Comparison of ENCODE assay signal across 13 cellular contexts in the genomic region with DNA sequence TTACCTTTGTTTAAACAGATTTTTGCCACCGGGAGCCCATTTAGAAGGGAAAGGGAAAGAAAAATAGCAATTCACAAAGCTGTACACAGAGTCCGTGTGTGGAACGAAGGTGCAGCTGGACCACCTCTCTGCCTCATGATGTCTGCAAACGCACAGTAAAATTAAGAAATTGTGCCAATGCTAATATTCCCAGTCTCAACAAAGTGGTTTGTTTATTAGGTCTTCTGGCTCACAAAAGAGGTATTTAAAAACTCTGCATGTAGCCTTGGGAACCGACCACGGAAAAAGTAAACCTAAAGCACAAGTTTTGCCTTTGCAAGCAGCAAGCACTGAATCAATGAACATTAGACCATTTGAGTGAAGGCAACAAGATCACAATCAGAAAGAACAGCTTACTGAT. TPM values are rescaled to one million over a fixed set of nuclear protein-coding genes. Genes with fewer than 3 reads are reported as not detected.
DNase-seq lines count a peak whose midpoint lies in the region; ATAC-seq and TF ChIP-seq lines count a peak whose summit lies in the region.
"Had no signal": no experiment of that assay in that cellular context is flagged by ENCODE, and none has a peak within 500 bp of the region (broad histone marks: within the 10 kb centered on the region; RNA-seq: fewer than 3 reads in every experiment).

No MANE protein-coding gene starts in this region.

- H3K27me3 ChIP-seq in brain microvascular endothelial cell (replicated peaks) (no peaks in the 10 kb centered on the region), layer of hippocampus (ENCODE audit: control insufficient read depth, insufficient read depth, low read length) (no peaks in the 10 kb centered on the region), stomach (no peaks in the 10 kb centered on the region)

- WGBS in stomach, 5 donors, result 19 to 42% (median 37%) methylated on average over 6 of the region's 6 CpGs

- H3K36me3 ChIP-seq in brain microvascular endothelial cell (replicated peaks), result peaks cover 8% of the 10 kb centered on the region
- H3K36me3 ChIP-seq in stomach, result no peaks in the 10 kb centered on the region

- in situ Hi-C loops in brain microvascular endothelial cell (cut with HindIII; ENCODE audit: low pct_ligation_motif_present, low sequenced_read_pairs), result no loop called here

- H3K27ac ChIP-seq in brain microvascular endothelial cell (peak overlapping the region; percentile 97), layer of hippocampus (ENCODE audit: low read depth, low read length) (peak overlapping the region; percentile 15), stomach (peak overlapping the region in 4 of 5 donors; percentile 56 to 82 (median 67))

- DNase-seq in LHCN-M2 (ENCODE audit: low read depth), result peak; percentile 82
- DNase-seq in brain microvascular endothelial cell, result peak; percentile 83
- no peak for DNase-seq in stomach
- DNase-seq in NCI-H1092 treated with DMSO at 0.1 percent for 48 hours (lab: John Stamatoyannopoulos, UW), result no peak
- DNase-seq in COLO829 (ENCODE audit: low spot score), result no peak
- DNase-seq in NCI-H1417 treated with DMSO at 0.1 percent for 48 hours (lab: John Stamatoyannopoulos, UW), result no peak
- DNase-seq: CD4-positive, CD25-positive, alpha-beta regulatory T cell; immature natural killer cell; NCI-H446 treated with DMSO at 0.1 percent for 48 hours; substantia nigra had no signal

- H3K4me1 ChIP-seq in stomach, result peaks cover 41 to 84% (median 61%) of the 10 kb centered on the region in 4 donors

- no peak for ATAC-seq in HG02973 (IDR thresholded peaks at IDR 0.05; ENCODE audit: unreplicated experiment)
- ATAC-seq: HCT116 had no signal

- intact Hi-C loops in stomach (cut with DNase I; ENCODE audit: low total_unique reads), result no loop called here

- H3K4me3 ChIP-seq in brain microvascular endothelial cell (ENCODE audit: low read depth, low read length), result no peak overlapping the region
- no peak overlapping the region for H3K4me3 ChIP-seq in stomach

- no peak for TF ChIP-seq EP300 in stomach (IDR thresholded peaks at IDR 0.05)

- TF ChIP-seq CTCF in brain microvascular endothelial cell (IDR thresholded peaks at IDR 0.05; ENCODE audit: low read depth, low read length, missing control alignments), result no peak
- TF ChIP-seq CTCF in stomach (IDR thresholded peaks at IDR 0.05), result no peak

- H3K9me3 ChIP-seq in stomach, result no peaks in the 10 kb centered on the region

- no peak for TF ChIP-seq POLR2A in stomach (IDR thresholded peaks at IDR 0.05)

RNA-seq across cellular contexts. Expression of a gene that starts 57.7 kb away (rescaled TPM):
- total RNA-seq in LHCN-M2 (2014; rRNA removed) (39.1 and 40.6 TPM in 2 replicates), stomach (100 to 1,000 TPM in 1 of 5 donors, 10 to 100 TPM in 4; 22.6 to 258 (median 38.8) TPM)
- 20.8 TPM for polyA plus RNA-seq in LHCN-M2 (2012)
- polyA plus RNA-seq in stomach, result 1 to 10 TPM; 5.8 to 8.6 (median 6.6) TPM

Comparison
In these comparisons a context has a peak if more than half of its experiments do, and no peak if none do; other contexts are left out.
1. DNase-seq: peak in LHCN-M2 (single experiment) and brain microvascular endothelial cell (single experiment); none in stomach (single experiment), NCI-H1092 treated with DMSO at 0.1 percent for 48 hours (single experiment), COLO829 (single experiment) and NCI-H1417 treated with DMSO at 0.1 percent for 48 hours (single experiment).
2. H3K27ac ChIP-seq: peak in every context shown above with its lines; median percentile 97 in brain microvascular endothelial cell; 67 in stomach; 15 in layer of hippocampus.